ENCODE assay signal across 11 cellular contexts in the genomic region with DNA sequence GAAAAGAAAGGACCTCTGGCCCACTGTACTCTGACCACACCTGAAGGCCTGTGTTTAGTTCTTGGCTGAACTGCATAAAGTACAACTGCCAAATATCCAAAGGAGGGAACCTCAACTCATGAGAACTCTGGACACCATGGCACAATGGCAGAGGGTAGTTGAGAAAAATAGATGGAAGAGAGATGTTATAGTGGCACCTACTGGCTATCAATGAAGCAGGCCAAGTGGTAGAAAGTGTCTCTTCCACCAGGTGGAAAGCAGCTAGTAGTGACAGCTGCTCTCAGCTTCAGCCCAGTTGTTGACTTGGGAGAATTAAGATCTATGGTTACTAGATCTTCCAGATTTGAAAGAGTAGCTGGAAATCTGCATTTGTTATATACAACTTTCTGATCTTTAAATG. TPM values are rescaled to one million over a fixed set of nuclear protein-coding genes. Genes with fewer than 3 reads are reported as not detected.
A peak's percentile ranks its signal among the peaks of the same experiment; 100 is the strongest.
DNase-seq lines count a peak whose midpoint lies in the region; ATAC-seq and TF ChIP-seq lines count a peak whose summit lies in the region.
"Had no signal": no experiment of that assay in that cellular context is flagged by ENCODE, and none has a peak within 500 bp of the region (broad histone marks: within the 10 kb centered on the region; RNA-seq: fewer than 3 reads in every experiment).

No MANE protein-coding gene starts in this region.

- no peaks in the 10 kb centered on the region for H3K9me3 ChIP-seq in ascending aorta
- H3K9me3 ChIP-seq: pancreas had no signal

- no peak overlapping the region for H3K27ac ChIP-seq in ascending aorta
- H3K27ac ChIP-seq: pancreas had no signal

- peaks cover 0 to 21% of the 10 kb centered on the region in 2 donors for H3K4me1 ChIP-seq in ascending aorta

- H3K27ac Mint-ChIP-seq in activated T-helper 17 cell treated with anti-CD3 and anti-CD28 coated beads, Interleukin-2, amount 50 U/mL, for 72 hours = peak overlapping the region; percentile 56
- H3K27ac Mint-ChIP-seq: activated naive CD4-positive, alpha-beta T cell treated with anti-CD3 and anti-CD28 coated beads, Interleukin-2, amount 50 U/mL, for 24 hours; T-helper 1 cell treated with Interleukin-12 subunit alpha and Interleukin-12 subunit beta and Interleukin-4 antibody, amounts not matched to agents 30 μg/mL and 1 μg/mL, for 36 hours had no signal

- ATAC-seq in activated T-helper 17 cell treated with anti-CD3 and anti-CD28 coated beads, Interleukin-2, amount 50 U/mL, for 72 hours (replicated peaks) = no peak
- ATAC-seq in HG03135 (IDR thresholded peaks at IDR 0.05; ENCODE audit: unreplicated experiment) = no peak
- ATAC-seq: pancreas had no signal

- peaks cover 83% of the 10 kb centered on the region for H3K36me3 Mint-ChIP-seq in activated T-helper 17 cell treated with anti-CD3 and anti-CD28 coated beads, Interleukin-2, amount 50 U/mL, for 72 hours (ENCODE audit: low read depth)

- TF ChIP-seq CTCF in ascending aorta (IDR thresholded peaks at IDR 0.05) = no peak

- no peaks in the 10 kb centered on the region for H3K9me3 Mint-ChIP-seq in activated T-helper 17 cell treated with anti-CD3 and anti-CD28 coated beads, Interleukin-2, amount 50 U/mL, for 72 hours
- H3K9me3 Mint-ChIP-seq: activated naive CD4-positive, alpha-beta T cell treated with anti-CD3 and anti-CD28 coated beads, Interleukin-2, amount 50 U/mL, for 24 hours; T-helper 1 cell treated with Interleukin-12 subunit alpha and Interleukin-12 subunit beta and Interleukin-4 antibody, amounts not matched to agents 30 μg/mL and 1 μg/mL, for 36 hours had no signal

- H3K27me3 ChIP-seq in ascending aorta = no peaks in the 10 kb centered on the region
- H3K27me3 ChIP-seq: pancreas had no signal

- DNase-seq in ELR (ENCODE audit: low read depth) (peak; percentile 45), KBM-7 (peak; percentile 61), lung microvascular endothelial cell (ENCODE audit: low read depth in 2 of 2) (peak; percentile 19 to 53), NCI-H146 treated with DMSO at 0.1 percent for 48 hours (lab: John Stamatoyannopoulos, UW; ENCODE audit: unreplicated experiment) (no peak), ascending aorta (ENCODE audit: low spot score in 2 of 2) (no peak)
- DNase-seq: NCI-H1092 treated with DMSO at 0.1 percent for 48 hours, pancreas had no signal

- in situ Hi-C loops in KBM-7 (cut with MboI; ENCODE audit: low pct_unique_long_range_greater_than_20kb, low sequenced_read_pairs) = loop anchor here (25.0 kb wide), 1 partner anchor 186 kb away; no protein-coding TSS in a partner anchor

- peak overlapping the region; percentile 12 for H3K4me3 Mint-ChIP-seq in activated T-helper 17 cell treated with anti-CD3 and anti-CD28 coated beads, Interleukin-2, amount 50 U/mL, for 72 hours
- H3K4me3 Mint-ChIP-seq: activated naive CD4-positive, alpha-beta T cell treated with anti-CD3 and anti-CD28 coated beads, Interleukin-2, amount 50 U/mL, for 24 hours; T-helper 1 cell treated with Interleukin-12 subunit alpha and Interleukin-12 subunit beta and Interleukin-4 antibody, amounts not matched to agents 30 μg/mL and 1 μg/mL, for 36 hours had no signal

- intact Hi-C loops in ascending aorta (cut with DNase I) = no loop called here

- H3K27me3 Mint-ChIP-seq in activated T-helper 17 cell treated with anti-CD3 and anti-CD28 coated beads, Interleukin-2, amount 50 U/mL, for 72 hours = no peaks in the 10 kb centered on the region
- H3K27me3 Mint-ChIP-seq: activated naive CD4-positive, alpha-beta T cell treated with anti-CD3 and anti-CD28 coated beads, Interleukin-2, amount 50 U/mL, for 24 hours had no signal

- H3K36me3 ChIP-seq in ascending aorta = peaks cover 6 to 44% of the 10 kb centered on the region in 2 donors

- peaks cover 49% of the 10 kb centered on the region for H3K4me1 Mint-ChIP-seq in activated T-helper 17 cell treated with anti-CD3 and anti-CD28 coated beads, Interleukin-2, amount 50 U/mL, for 72 hours

- no peak overlapping the region for H3K4me3 ChIP-seq in ascending aorta
- H3K4me3 ChIP-seq: pancreas had no signal

RNA-seq across cellular contexts. Expression of a gene that starts 3.2 kb away (rescaled TPM):
- 10 to 100 TPM; 17.5 to 20.2 TPM for total RNA-seq in activated T-helper 17 cell treated with anti-CD3 and anti-CD28 coated beads, Interleukin-2, amount 50 U/mL, for 72 hours
- total RNA-seq in lung microvascular endothelial cell = 5.7 and 6.7 TPM in 2 replicates
- not detected for total RNA-seq in ascending aorta

RNA-seq across cellular contexts. Expression of a gene that starts 3.4 kb away (rescaled TPM):
- total RNA-seq in activated T-helper 17 cell treated with anti-CD3 and anti-CD28 coated beads, Interleukin-2, amount 50 U/mL, for 72 hours = 1 to 10 TPM; 1.1 to 3.0 TPM
- total RNA-seq in lung microvascular endothelial cell = 0.22 and 0.40 TPM in 2 replicates
- total RNA-seq in ascending aorta = 4.3 TPM

RNA-seq across cellular contexts. Expression of a gene that starts 7.3 kb away (rescaled TPM):
- total RNA-seq in activated T-helper 17 cell treated with anti-CD3 and anti-CD28 coated beads, Interleukin-2, amount 50 U/mL, for 72 hours = 100 to 1,000 TPM; 114 to 160 TPM
- total RNA-seq in lung microvascular endothelial cell = 73.2 and 91.1 TPM in 2 replicates
- total RNA-seq in ascending aorta = 0.96 TPM

RNA-seq across cellular contexts. Expression of a gene that starts 7.7 kb away (rescaled TPM):
- total RNA-seq in activated T-helper 17 cell treated with anti-CD3 and anti-CD28 coated beads, Interleukin-2, amount 50 U/mL, for 72 hours = 10 to 100 TPM; 17.6 to 24.2 TPM
- 5.4 and 7.7 TPM in 2 replicates for total RNA-seq in lung microvascular endothelial cell
- total RNA-seq in ascending aorta = 2.9 TPM

Comparison
In these comparisons a context has a peak if more than half of its experiments do, and no peak if none do; other contexts are left out.
1. DNase-seq: peak in ELR (single experiment), KBM-7 (single experiment) and lung microvascular endothelial cell (2 of 2); none in NCI-H146 treated with DMSO at 0.1 percent for 48 hours (single experiment) and ascending aorta (0 of 2).
2. RNA of a gene that starts 7.3 kb away (total RNA-seq): 114 to 160 TPM in activated T-helper 17 cell treated with anti-CD3 and anti-CD28 coated beads, Interleukin-2, amount 50 U/mL, for 72 hours and 73.2 to 91.1 TPM in lung microvascular endothelial cell; 0.96 TPM in ascending aorta (single experiment); every median in the first group is over 10 times any median in the second.